8 cellular contexts compared by ENCODE assay signal in genomic region chr5:141330299-141331080, GRCh38.
DNase-seq lines count a peak whose midpoint lies in the region; ATAC-seq and TF ChIP-seq lines count a peak whose summit lies in the region.

TSS of gene PCDHGA1 (plus strand) at chr5:141330514.

- H3K4me3 ChIP-seq in HEK293 (ENCODE audit: low read depth, low read length) (no peak within 1 kb of the TSS), fibroblast of mammary gland (ENCODE audit: control insufficient read depth, low read depth, low read length) (peak within 1 kb of the TSS; percentile 31)

- ATAC-seq in GM18502 (IDR thresholded peaks at IDR 0.05; ENCODE audit: poor library complexity, unreplicated experiment) (no peak), GM21723 (IDR thresholded peaks at IDR 0.05; ENCODE audit: unreplicated experiment) (no peak)

- DNase-seq in DMS 273 treated with DMSO at 0.1 percent for 48 hours (lab: John Stamatoyannopoulos, UW) (peak; percentile 41), RWPE1 (ENCODE audit: low spot score) (peak; percentile 40), fibroblast of mammary gland (ENCODE audit: low read depth) (peak; percentile 64), NCI-H128 (lab: John Stamatoyannopoulos, UW; ENCODE audit: unreplicated experiment) (no peak), KG1 (lab: John Stamatoyannopoulos, UW) (no peak)

- no peaks in the 10 kb centered on the region for H3K4me1 ChIP-seq in HEK293 (ENCODE audit: control insufficient read depth, insufficient read depth, low read length)

- no peak within 1 kb of the TSS for H3K27ac ChIP-seq in HEK293 (ENCODE audit: extremely low read depth, low read depth, low read length)
- H3K27ac ChIP-seq in RWPE1, result no peak within 1 kb of the TSS

- CTCF ChIA-PET in HEK293 (lab: Yijun Ruan, JAX), result interaction anchor here (0.6 to 5.3 kb wide), 23 partner anchors 9 to 1072 kb away, joined by 3 to 41 read pairs (median 4); partner anchors contain the start of genes PCDHB15, PCDHB8, PCDHGA11 and PCDHGA12
- CTCF ChIA-PET in RWPE1 (lab: Yijun Ruan, JAX), result interaction anchor here (0.5 to 1.9 kb wide), 18 partner anchors 8 to 1659 kb away, joined by 3 to 8 read pairs (median 4); partner anchors contain the start of genes PCDHB10, PCDHB11, PCDHGA2 and PCDHGB2

- H3K9me3 ChIP-seq in HEK293 (ENCODE audit: control insufficient read depth, insufficient read depth, low read depth, low read length), result no peaks in the 10 kb centered on the region

- TF ChIP-seq CTCF in HEK293 (tag by site-specific recombination; IDR thresholded peaks at IDR 0.05) (no peak), RWPE1 (conservative IDR thresholded peaks at IDR 0.05; ENCODE audit: low read depth) (peak; percentile 40), fibroblast of mammary gland (conservative IDR thresholded peaks at IDR 0.05; ENCODE audit: control insufficient read depth, insufficient read depth, low read depth, low read length) (peak; percentile 57)

- POLR2A ChIA-PET in HEK293 (lab: Yijun Ruan, JAX) (interaction anchor here (2.1 kb wide), 1 partner anchor 10 kb away, joined by 10 read pairs; the partner anchor contains the start of gene TAF7), RWPE1 (lab: Yijun Ruan, JAX; ENCODE audit: low non-redundant PET) (interaction anchor here (1.1 kb wide), 1 partner anchor 10 kb away, joined by 8 read pairs; the partner anchor contains the start of gene TAF7)

- H3K36me3 ChIP-seq in HEK293 (ENCODE audit: control insufficient read depth in 2 of 2, insufficient read depth in 1 of 2, low read length in 2 of 2), result no peaks in the 10 kb centered on the region

TF ChIP-seq in HEK293, 187 proteins besides CTCF, POLR2A, EP300 and RAD21:
- TF ChIP-seq ZNF362 (tag by site-specific recombination; IDR thresholded peaks at IDR 0.05) (peak; percentile 41; the same call in 1 of the 2 replicates), ZNF423 (tag by site-specific recombination; IDR thresholded peaks at IDR 0.05) (no peak), PBX3 (CRISPR knock-in tag; IDR thresholded peaks at IDR 0.05) (no peak), ZNF335 (tag by site-specific recombination; conservative IDR thresholded peaks at IDR 0.05) (peak; percentile 73), ZNF26 (tag by site-specific recombination; IDR thresholded peaks at IDR 0.05) (no peak), ZNF654 (tag by site-specific recombination; IDR thresholded peaks at IDR 0.05; ENCODE audit: low read depth) (peak; percentile 60)

Comparison
In these comparisons a context has a peak if more than half of its experiments do, and no peak if none do; other contexts are left out.
1. DNase-seq: peak in DMS 273 treated with DMSO at 0.1 percent for 48 hours (single experiment), RWPE1 (single experiment) and fibroblast of mammary gland (single experiment); none in NCI-H128 (single experiment) and KG1 (single experiment).